11 cellular contexts compared by ENCODE assay signal in genomic region chr19:28284389-28284788, GRCh38.
"Had no signal": no experiment of that assay in that cellular context is flagged by ENCODE, and none has a peak within 500 bp of the region (broad histone marks: within the 10 kb centered on the region; RNA-seq: fewer than 3 reads in every experiment).

No MANE protein-coding gene starts in this region.

- ATAC-seq: GM23338, HCT116 had no signal

- H3K27ac Mint-ChIP-seq: GM23338, H9, HFFc6 had no signal

- H3K4me1 ChIP-seq: HAP-1 had no signal

- H3K4me3 Mint-ChIP-seq: GM23338, H9, HFFc6 had no signal

- H3K4me2 ChIP-seq: GM23338 had no signal

- H3K4me3 ChIP-seq: GM23248, GM23338, HAP-1 had no signal

- DNase-seq: GM23248, GOT3, H7, H9, HCEC 1CT, HFFc6 had no signal

- H3K36me3 ChIP-seq: HAP-1 had no signal

- H2AFZ ChIP-seq: GM23248, GM23338 had no signal

- H3K9ac ChIP-seq: GM23248 had no signal

- H3K27ac ChIP-seq: GM23248 had no signal

- FAIRE-seq: H1, H54 had no signal
